Comparison of ENCODE assay signal across 13 cellular contexts in genomic region chr2:238435752-238436096, GRCh38.
"Had no signal": no experiment of that assay in that cellular context is flagged by ENCODE, and none has a peak within 500 bp of the region (broad histone marks: within the 10 kb centered on the region; RNA-seq: fewer than 3 reads in every experiment).

No MANE protein-coding gene starts in this region.

- DNase-seq: activated naive CD4-positive, alpha-beta T cell treated with Interleukin-2 at 50 U/mL for 16 hours; anterior cingulate cortex; dorsolateral prefrontal cortex; hippocampal formation; occipital lobe; right cardiac atrium; stimulated activated naive CD8-positive, alpha-beta T cell treated with anti-CD3 and anti-CD28 coated beads, Interleukin-15, amount 100 ng/mL, for 72 hours had no signal

- H3K36me3 ChIP-seq: breast epithelium had no signal

- H3K27ac ChIP-seq: breast epithelium, dorsolateral prefrontal cortex, left lung, prostate gland, upper lobe of left lung had no signal

- H3K27me3 ChIP-seq: breast epithelium, dorsolateral prefrontal cortex, left lung, upper lobe of left lung had no signal

- H3K27ac Mint-ChIP-seq: nephron had no signal

- H3K4me3 ChIP-seq: breast epithelium, dorsolateral prefrontal cortex, left lung, prostate gland, upper lobe of left lung had no signal

- H3K9me3 Mint-ChIP-seq: stimulated activated naive CD8-positive, alpha-beta T cell treated with anti-CD3 and anti-CD28 coated beads, Interleukin-15, amount 100 ng/mL, for 72 hours had no signal

- ATAC-seq: activated CD4-positive, CD25-positive, alpha-beta regulatory T cell treated with anti-CD3 and anti-CD28 coated beads, Interleukin-2, amount 50 U/mL, for 24 hours; left lung; right cardiac atrium; stimulated activated naive CD8-positive, alpha-beta T cell treated with anti-CD3 and anti-CD28 coated beads, Interleukin-15, amount 100 ng/mL, for 72 hours had no signal

- H3K27me3 Mint-ChIP-seq: stimulated activated naive CD8-positive, alpha-beta T cell treated with anti-CD3 and anti-CD28 coated beads, Interleukin-15, amount 100 ng/mL, for 72 hours had no signal

- H3K4me3 Mint-ChIP-seq: nephron; stimulated activated naive CD8-positive, alpha-beta T cell treated with anti-CD3 and anti-CD28 coated beads, Interleukin-15, amount 100 ng/mL, for 72 hours had no signal

- H3K4me1 ChIP-seq: prostate gland had no signal

- H3K9me3 ChIP-seq: prostate gland, upper lobe of left lung had no signal
